Comparison of ENCODE assay signal across 10 cellular contexts in genomic region chr3:175193815-175194518, GRCh38.
DNase-seq lines count a peak whose midpoint lies in the region; ATAC-seq, FAIRE-seq and TF ChIP-seq lines count a peak whose summit lies in the region.
"Had no signal": no experiment of that assay in that cellular context is flagged by ENCODE, and none has a peak within 500 bp of the region (broad histone marks: within the 10 kb centered on the region; RNA-seq: fewer than 3 reads in every experiment).

No MANE protein-coding gene starts in this region.

- ATAC-seq in HG02588 (IDR thresholded peaks at IDR 0.05; ENCODE audit: unreplicated experiment): no peak
- ATAC-seq in activated CD4-positive, CD25-positive, alpha-beta regulatory T cell treated with anti-CD3 and anti-CD28 coated beads, Interleukin-2, amount 50 U/mL, for 24 hours: no peak

- peak; percentile 69 for FAIRE-seq in H54 (lab: Jason Lieb, UNC)
- FAIRE-seq in keratinocyte (lab: Jason Lieb, UNC): no peak
- FAIRE-seq: TTC549 had no signal

- TF ChIP-seq EP300 in stomach (IDR thresholded peaks at IDR 0.05): no peak

- H3K4me2 ChIP-seq in MM.1S (ENCODE audit: low read depth, low read length): peak overlapping the region; percentile 41
- H3K4me2 ChIP-seq in keratinocyte (ENCODE audit: control insufficient read depth, extremely low read depth, insufficient read depth, low read depth, low read length): peak overlapping the region; percentile 41

- TF ChIP-seq POLR2A in H54 (IDR thresholded peaks at IDR 0.05; ENCODE audit: low read depth, low read length) (no peak), stomach (IDR thresholded peaks at IDR 0.05) (no peak)

- H3K4me1 ChIP-seq in MM.1S (ENCODE audit: low read length) (peaks cover 30% of the 10 kb centered on the region), keratinocyte (ENCODE audit: control insufficient read depth, extremely low read depth, insufficient read depth, low read length) (peaks cover 15% of the 10 kb centered on the region), stomach (no peaks in the 10 kb centered on the region)

- H3F3A ChIP-seq in MM.1S (ENCODE audit: insufficient read depth, low read length): peaks cover 12% of the 10 kb centered on the region; the same call in 1 of the 2 replicates

- H3K9me1 ChIP-seq in keratinocyte (ENCODE audit: control insufficient read depth, extremely low read depth, insufficient read depth, low read length): no peaks in the 10 kb centered on the region

- TF ChIP-seq CTCF in GM12865 (IDR thresholded peaks at IDR 0.05; ENCODE audit: insufficient read depth, low read depth, low read length, missing control alignments) (no peak), MM.1S (IDR thresholded peaks at IDR 0.05; ENCODE audit: low read length) (no peak), keratinocyte (optimal IDR thresholded peaks at IDR 0.05 in 1 of 3, IDR thresholded peaks at IDR 0.05 in 1 of 3, conservative IDR thresholded peaks at IDR 0.05 in 1 of 3; ENCODE audit: extremely low read depth in 1 of 3, insufficient read depth in 2 of 3, low read length in 3 of 3) (no peak), stomach (IDR thresholded peaks at IDR 0.05) (no peak)

- H4K20me1 ChIP-seq in MM.1S (ENCODE audit: insufficient read depth, low read length) (no peaks in the 10 kb centered on the region), keratinocyte (ENCODE audit: control insufficient read depth, extremely low read depth, insufficient read depth, low read length) (no peaks in the 10 kb centered on the region)

- dilution Hi-C loops in keratinocyte (cut with MboI; ENCODE audit: extremely low pct_ligation_motif_present, low sequenced_read_pairs): no loop called here

- WGBS in stomach, 5 donors: 71 to 88% (median 81%) methylated on average over 4 of the region's 4 CpGs

- H3K9ac ChIP-seq in MM.1S (ENCODE audit: low read length) (peak overlapping the region; percentile 24; the same call in 1 of the 2 replicates), keratinocyte (ENCODE audit: control insufficient read depth, extremely low read depth, insufficient read depth, low read length) (no peak overlapping the region)

- H3K79me2 ChIP-seq in MM.1S (ENCODE audit: low read length): no peaks in the 10 kb centered on the region
- H3K79me2 ChIP-seq in keratinocyte (ENCODE audit: control insufficient read depth, insufficient read depth, low read length): no peaks in the 10 kb centered on the region

- H3K9me3 ChIP-seq in MM.1S (replicated peaks; ENCODE audit: insufficient read depth, low read length) (no peaks in the 10 kb centered on the region), keratinocyte (ENCODE audit: control insufficient read depth, low read depth, low read length) (no peaks in the 10 kb centered on the region), stomach (peaks cover 0 to 5% (median 0%) of the 10 kb centered on the region in 4 donors)
- H3K9me3 ChIP-seq: adrenal gland had no signal

- intact Hi-C loops in stomach (cut with DNase I; ENCODE audit: low total_unique reads): no loop called here

- peak; percentile 16 for DNase-seq in GM12865 (ENCODE audit: low read depth)
- peak; percentile 6 for DNase-seq in H54 (ENCODE audit: insufficient read length, low spot score)
- peak; percentile 79 for DNase-seq in MM.1S
- peak; percentile 4 for DNase-seq in keratinocyte (ENCODE audit: low read depth, low spot score)
- DNase-seq in NCI-H2227 treated with DMSO at 0.1 percent for 48 hours (lab: John Stamatoyannopoulos, UW): no peak
- DNase-seq in stomach: no peak
- DNase-seq: adrenal gland had no signal

- peak overlapping the region; percentile 18 for H2AFZ ChIP-seq in MM.1S (ENCODE audit: low read length)
- H2AFZ ChIP-seq in keratinocyte (ENCODE audit: control insufficient read depth, low read length): no peak overlapping the region

- H3K9me2 ChIP-seq in MM.1S (replicated peaks; ENCODE audit: insufficient read depth, low read length): no peaks in the 10 kb centered on the region

- H3K27me3 ChIP-seq in MM.1S (replicated peaks; ENCODE audit: insufficient read depth, low read length) (no peaks in the 10 kb centered on the region), keratinocyte (ENCODE audit: control insufficient read depth, extremely low read depth, insufficient read depth, low read length) (no peaks in the 10 kb centered on the region), stomach (no peaks in the 10 kb centered on the region)
- H3K27me3 ChIP-seq: adrenal gland had no signal

- no peaks in the 10 kb centered on the region for H3K36me3 ChIP-seq in MM.1S (replicated peaks; ENCODE audit: insufficient read depth, low read length)
- no peaks in the 10 kb centered on the region for H3K36me3 ChIP-seq in keratinocyte (ENCODE audit: control insufficient read depth in 2 of 2, extremely low read depth in 1 of 2, insufficient read depth in 2 of 2, low read length in 2 of 2)
- H3K36me3 ChIP-seq in stomach: no peaks in the 10 kb centered on the region
- H3K36me3 ChIP-seq: adrenal gland had no signal

- H3K27ac ChIP-seq in MM.1S (ENCODE audit: low read length) (peak overlapping the region; percentile 76), keratinocyte (ENCODE audit: control insufficient read depth, insufficient read depth, low read length) (peak overlapping the region; percentile 80), stomach (no peak overlapping the region)
- H3K27ac ChIP-seq: adrenal gland had no signal

- H3K4me3 ChIP-seq in GM12865 (ENCODE audit: low read depth, low read length) (no peak overlapping the region), MM.1S (ENCODE audit: low read length) (no peak overlapping the region), keratinocyte (ENCODE audit: control insufficient read depth in 2 of 3, extremely low read depth in 1 of 3, insufficient read depth in 2 of 3, low read depth in 1 of 3, low read length in 3 of 3) (no peak overlapping the region), stomach (no peak overlapping the region)
- H3K4me3 ChIP-seq: adrenal gland had no signal

Comparison
In these comparisons a context has a peak if more than half of its experiments do, and no peak if none do; other contexts are left out.
1. DNase-seq: peak in GM12865 (single experiment), H54 (single experiment), MM.1S (single experiment) and keratinocyte (single experiment); none in NCI-H2227 treated with DMSO at 0.1 percent for 48 hours (single experiment) and stomach (single experiment).
2. H3K27ac ChIP-seq: peak in MM.1S (single experiment) and keratinocyte (single experiment); none in stomach (0 of 5).